Comparison of ENCODE assay signal across 1 cellular context in genomic region chr7:111485981-111486380, GRCh38.
TF ChIP-seq lines count a peak whose summit lies in the region.

No MANE protein-coding gene starts in this region.

TF ChIP-seq in IMR-90, 13 proteins besides CTCF, POLR2A, EP300 and RAD21 (continued from another document):
- TF ChIP-seq, protein P1, sequence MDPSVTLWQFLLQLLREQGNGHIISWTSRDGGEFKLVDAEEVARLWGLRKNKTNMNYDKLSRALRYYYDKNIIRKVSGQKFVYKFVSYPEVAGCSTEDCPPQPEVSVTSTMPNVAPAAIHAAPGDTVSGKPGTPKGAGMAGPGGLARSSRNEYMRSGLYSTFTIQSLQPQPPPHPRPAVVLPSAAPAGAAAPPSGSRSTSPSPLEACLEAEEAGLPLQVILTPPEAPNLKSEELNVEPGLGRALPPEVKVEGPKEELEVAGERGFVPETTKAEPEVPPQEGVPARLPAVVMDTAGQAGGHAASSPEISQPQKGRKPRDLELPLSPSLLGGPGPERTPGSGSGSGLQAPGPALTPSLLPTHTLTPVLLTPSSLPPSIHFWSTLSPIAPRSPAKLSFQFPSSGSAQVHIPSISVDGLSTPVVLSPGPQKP (IDR thresholded peaks at IDR 0.05; ENCODE audit: borderline replicate concordance, low read depth, low read length), result no peak
- TF ChIP-seq SMC3 (IDR thresholded peaks at IDR 0.05; ENCODE audit: low read depth, low read length), result no peak
- TF ChIP-seq BHLHE40 (IDR thresholded peaks at IDR 0.05; ENCODE audit: low read depth, low read length), result no peak
- TF ChIP-seq MAFK (IDR thresholded peaks at IDR 0.05; ENCODE audit: low read depth, low read length), result no peak
